ENCODE assay signal across 2 cellular contexts in genomic region chr7:84914598-84914997, GRCh38.
TF ChIP-seq lines count a peak whose summit lies in the region.

No MANE protein-coding gene starts in this region.

TF ChIP-seq in Ishikawa, 13 proteins besides CTCF, POLR2A, EP300 and RAD21 (continued from another document):
- TF ChIP-seq MAX (IDR thresholded peaks at IDR 0.05) (no peak), TEAD4 (IDR thresholded peaks at IDR 0.05) (no peak), ZBTB7A (IDR thresholded peaks at IDR 0.05; ENCODE audit: low read depth) (no peak), TCF12 (IDR thresholded peaks at IDR 0.05; ENCODE audit: low read depth) (no peak), TAF1 (IDR thresholded peaks at IDR 0.05; ENCODE audit: low read depth) (no peak), YY1 (IDR thresholded peaks at IDR 0.05; ENCODE audit: low read depth) (no peak), NFIC (IDR thresholded peaks at IDR 0.05) (no peak), CEBPB (IDR thresholded peaks at IDR 0.05) (no peak)

TF ChIP-seq in WTC11, 78 proteins besides CTCF, POLR2A, EP300 and RAD21 (continued from another document):
- TF ChIP-seq AFF4 (CRISPR knock-in tag; IDR thresholded peaks at IDR 0.05; ENCODE audit: borderline replicate concordance) = no peak
- TF ChIP-seq ESRRA (CRISPR knock-in tag; IDR thresholded peaks at IDR 0.05; ENCODE audit: borderline replicate concordance) = no peak
- TF ChIP-seq ARID4B (CRISPR knock-in tag; IDR thresholded peaks at IDR 0.05; ENCODE audit: borderline replicate concordance) = no peak
- no peak for TF ChIP-seq ZBTB43 (CRISPR knock-in tag; IDR thresholded peaks at IDR 0.05)
